18 cellular contexts compared by ENCODE assay signal in the genomic region with DNA sequence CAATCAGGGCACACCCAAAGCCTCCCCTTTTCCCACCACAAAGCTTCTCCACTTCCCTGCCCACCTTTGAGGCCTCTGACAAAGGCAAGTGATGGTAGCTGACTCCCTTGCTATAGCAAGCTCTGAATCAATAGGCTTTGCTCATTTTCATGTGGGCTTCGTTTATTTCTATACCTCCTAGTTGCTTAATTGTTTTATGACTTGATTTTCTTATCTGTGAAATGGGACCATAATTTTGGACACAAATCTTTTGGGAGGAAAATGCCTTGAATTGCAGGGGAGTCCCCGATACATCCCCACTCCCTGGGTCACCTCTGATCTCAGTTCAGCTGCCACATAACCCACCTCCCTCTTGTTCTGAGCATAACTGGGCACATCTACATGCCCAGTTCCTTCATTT. TPM values are rescaled to one million over a fixed set of nuclear protein-coding genes. Genes with fewer than 3 reads are reported as not detected.
DNase-seq lines count a peak whose midpoint lies in the region; ATAC-seq, FAIRE-seq and TF ChIP-seq lines count a peak whose summit lies in the region.
"Had no signal": no experiment of that assay in that cellular context is flagged by ENCODE, and none has a peak within 500 bp of the region (broad histone marks: within the 10 kb centered on the region; RNA-seq: fewer than 3 reads in every experiment).

No MANE protein-coding gene starts in this region.

- no peaks in the 10 kb centered on the region for H3K9me1 ChIP-seq in keratinocyte (ENCODE audit: control insufficient read depth, extremely low read depth, insufficient read depth, low read length)

- no peak overlapping the region for H3K4me2 ChIP-seq in Loucy (ENCODE audit: low read depth, low read length, poor library complexity, severe bottlenecking)
- peak overlapping the region; percentile 74 for H3K4me2 ChIP-seq in keratinocyte (ENCODE audit: control insufficient read depth, extremely low read depth, insufficient read depth, low read depth, low read length)
- H3K4me2 ChIP-seq: KMS-11 had no signal

- no peaks in the 10 kb centered on the region for H3K9me3 ChIP-seq in Loucy (ENCODE audit: insufficient read depth, low read depth, low read length)
- no peaks in the 10 kb centered on the region for H3K9me3 ChIP-seq in keratinocyte (ENCODE audit: control insufficient read depth, low read depth, low read length)
- no peaks in the 10 kb centered on the region for H3K9me3 ChIP-seq in stomach smooth muscle (ENCODE audit: control insufficient read depth in 2 of 2, low read length in 2 of 2)
- H3K9me3 ChIP-seq: A549, MG63 had no signal

- H3K4me3 ChIP-seq in Loucy (ENCODE audit: low read length, poor library complexity, severe bottlenecking): no peak overlapping the region
- peak overlapping the region in 2 of 3 experiments; percentile 18 to 39 for H3K4me3 ChIP-seq in keratinocyte (ENCODE audit: control insufficient read depth in 2 of 3, extremely low read depth in 1 of 3, insufficient read depth in 2 of 3, low read depth in 1 of 3, low read length in 3 of 3)
- no peak overlapping the region for H3K4me3 ChIP-seq in stomach smooth muscle (ENCODE audit: low read length in 2 of 2)
- H3K4me3 ChIP-seq: A549, MG63 had no signal

- H3K79me2 ChIP-seq in Loucy (ENCODE audit: insufficient read depth, low read length) (no peaks in the 10 kb centered on the region), keratinocyte (ENCODE audit: control insufficient read depth, insufficient read depth, low read length) (peaks cover 2% of the 10 kb centered on the region)

- H3K9me2 ChIP-seq in Loucy (replicated peaks; ENCODE audit: low read depth, low read length): no peaks in the 10 kb centered on the region

- TF ChIP-seq CTCF in Loucy (conservative IDR thresholded peaks at IDR 0.05; ENCODE audit: low read length) (no peak), chondrocyte (IDR thresholded peaks at IDR 0.05) (no peak), keratinocyte (optimal IDR thresholded peaks at IDR 0.05 in 1 of 3, IDR thresholded peaks at IDR 0.05 in 1 of 3, conservative IDR thresholded peaks at IDR 0.05 in 1 of 3; ENCODE audit: extremely low read depth in 1 of 3, insufficient read depth in 2 of 3, low read length in 3 of 3) (no peak)

- DNase-seq in chondrocyte (ENCODE audit: low spot score) (no peak), keratinocyte (ENCODE audit: low read depth, low spot score) (no peak), kidney glomerular epithelial cell (lab: John Stamatoyannopoulos, UW) (no peak), SW 1271 (lab: John Stamatoyannopoulos, UW) (no peak)
- DNase-seq: DND-41, GF-D8, NCI-H1092, NCI-H2081, NCI-H510A had no signal

- H3K27ac ChIP-seq in keratinocyte (ENCODE audit: control insufficient read depth, insufficient read depth, low read length) (peak overlapping the region; percentile 58), stomach smooth muscle (ENCODE audit: low read length) (peak overlapping the region; percentile 31)
- H3K27ac ChIP-seq: C4-2B, KMS-11 had no signal

- dilution Hi-C loops in keratinocyte (cut with MboI; ENCODE audit: extremely low pct_ligation_motif_present, low sequenced_read_pairs): no loop called here

- H3K4me1 ChIP-seq in Loucy (ENCODE audit: insufficient read depth, low read length, poor library complexity, severe bottlenecking) (peaks cover 6% of the 10 kb centered on the region), keratinocyte (ENCODE audit: control insufficient read depth, extremely low read depth, insufficient read depth, low read length) (peaks cover 41% of the 10 kb centered on the region), stomach smooth muscle (ENCODE audit: control insufficient read depth, insufficient read depth, low read length) (peaks cover 18% of the 10 kb centered on the region)

- H3K27me3 Mint-ChIP-seq in chondrocyte (ENCODE audit: low read depth): no peaks in the 10 kb centered on the region

- no peak for FAIRE-seq in keratinocyte (lab: Jason Lieb, UNC)
- FAIRE-seq: A549, GM12891, GM18507 had no signal

- ATAC-seq in esophagus mucosa: no peak
- ATAC-seq: A549 had no signal

- H3K9ac ChIP-seq in Loucy (ENCODE audit: low read depth, low read length, poor library complexity, severe bottlenecking): no peak overlapping the region
- H3K9ac ChIP-seq in keratinocyte (ENCODE audit: control insufficient read depth, extremely low read depth, insufficient read depth, low read length): peak overlapping the region; percentile 51
- H3K9ac ChIP-seq in stomach smooth muscle (ENCODE audit: low read length in 2 of 2): no peak overlapping the region
- H3K9ac ChIP-seq: KMS-11 had no signal

- no peaks in the 10 kb centered on the region for H3K36me3 Mint-ChIP-seq in chondrocyte (ENCODE audit: low read depth)

- no peaks in the 10 kb centered on the region for H3F3A ChIP-seq in Loucy (ENCODE audit: low read depth)

- peak overlapping the region; percentile 45 for H3K27ac Mint-ChIP-seq in chondrocyte (ENCODE audit: unreplicated experiment)

- H2AFZ ChIP-seq in Loucy (ENCODE audit: low read length) (0 out of 2 replicates have a peak overlapping the region, but pooled peaks have one; percentile 21), keratinocyte (ENCODE audit: control insufficient read depth, low read length) (peak overlapping the region; percentile 45)

- no peaks in the 10 kb centered on the region for H4K20me1 ChIP-seq in Loucy (ENCODE audit: insufficient read depth, low read length, poor library complexity, severe bottlenecking)
- no peaks in the 10 kb centered on the region for H4K20me1 ChIP-seq in keratinocyte (ENCODE audit: control insufficient read depth, extremely low read depth, insufficient read depth, low read length)

- H3K9me3 Mint-ChIP-seq in chondrocyte (ENCODE audit: low read depth): peaks cover 3% of the 10 kb centered on the region

- H3K4me3 Mint-ChIP-seq in chondrocyte (ENCODE audit: unreplicated experiment): no peak overlapping the region

- H3K27me3 ChIP-seq in Loucy (ENCODE audit: insufficient read depth, low read length, poor library complexity, severe bottlenecking) (no peaks in the 10 kb centered on the region), keratinocyte (ENCODE audit: control insufficient read depth, extremely low read depth, insufficient read depth, low read length) (no peaks in the 10 kb centered on the region), stomach smooth muscle (ENCODE audit: control insufficient read depth in 1 of 2, insufficient read depth in 2 of 2, low read length in 2 of 2) (no peaks in the 10 kb centered on the region)
- H3K27me3 ChIP-seq: MG63 had no signal

- H3K36me3 ChIP-seq in Loucy (ENCODE audit: insufficient read depth, low read length): no peaks in the 10 kb centered on the region
- H3K36me3 ChIP-seq in keratinocyte (ENCODE audit: control insufficient read depth in 2 of 2, extremely low read depth in 1 of 2, insufficient read depth in 2 of 2, low read length in 2 of 2): peaks cover 0 to 4% of the 10 kb centered on the region in 2 experiments
- no peaks in the 10 kb centered on the region for H3K36me3 ChIP-seq in stomach smooth muscle (ENCODE audit: control insufficient read depth in 2 of 2, insufficient read depth in 2 of 2, low read length in 2 of 2)
- H3K36me3 ChIP-seq: MG63 had no signal

- peaks cover 47% of the 10 kb centered on the region for H3K4me1 Mint-ChIP-seq in chondrocyte (ENCODE audit: low read depth)

RNA-seq across cellular contexts. Expression of gene DLG5, which starts 13.7 kb away (rescaled TPM):
- total RNA-seq in chondrocyte: 60.5 to 71.1 TPM (median 62.1 TPM) in 3 replicates
- 9.5 to 35.9 TPM (median 17.2 TPM) in 3 replicates for polyA plus RNA-seq in keratinocyte
- 33.6 TPM for polyA plus RNA-seq in keratinocyte (2011; ENCODE audit: low read depth)
- polyA plus RNA-seq in keratinocyte (2011; cell fraction: cytosol; rRNA removed): 15.5 and 21.6 TPM in 2 replicates
- 59.9 and 60.9 TPM in 2 replicates for polyA plus RNA-seq in keratinocyte (2011; cell fraction: nucleus; rRNA removed)
- polyA plus RNA-seq in keratinocyte (2012; ENCODE audit: low replicate concordance): 23.2 and 49.6 TPM in 2 replicates
- 23.1 to 123 TPM (median 41.6 TPM) in 3 replicates for polyA minus RNA-seq in keratinocyte
- polyA minus RNA-seq in keratinocyte (2011; cell fraction: cytosol; rRNA and poly(A)+ RNA removed): 34.3 TPM
- 61.4 and 75.7 TPM in 2 replicates for polyA minus RNA-seq in keratinocyte (2011; cell fraction: nucleus; rRNA and poly(A)+ RNA removed)
- total RNA-seq in esophagus mucosa: 37.9 TPM

Comparison
In these comparisons a context has a peak if more than half of its experiments do, and no peak if none do; other contexts are left out.
1. H3K4me3 ChIP-seq: peak in keratinocyte (2 of 3); none in Loucy (single experiment) and stomach smooth muscle (0 of 2).